8 cellular contexts compared by ENCODE assay signal in the genomic region with DNA sequence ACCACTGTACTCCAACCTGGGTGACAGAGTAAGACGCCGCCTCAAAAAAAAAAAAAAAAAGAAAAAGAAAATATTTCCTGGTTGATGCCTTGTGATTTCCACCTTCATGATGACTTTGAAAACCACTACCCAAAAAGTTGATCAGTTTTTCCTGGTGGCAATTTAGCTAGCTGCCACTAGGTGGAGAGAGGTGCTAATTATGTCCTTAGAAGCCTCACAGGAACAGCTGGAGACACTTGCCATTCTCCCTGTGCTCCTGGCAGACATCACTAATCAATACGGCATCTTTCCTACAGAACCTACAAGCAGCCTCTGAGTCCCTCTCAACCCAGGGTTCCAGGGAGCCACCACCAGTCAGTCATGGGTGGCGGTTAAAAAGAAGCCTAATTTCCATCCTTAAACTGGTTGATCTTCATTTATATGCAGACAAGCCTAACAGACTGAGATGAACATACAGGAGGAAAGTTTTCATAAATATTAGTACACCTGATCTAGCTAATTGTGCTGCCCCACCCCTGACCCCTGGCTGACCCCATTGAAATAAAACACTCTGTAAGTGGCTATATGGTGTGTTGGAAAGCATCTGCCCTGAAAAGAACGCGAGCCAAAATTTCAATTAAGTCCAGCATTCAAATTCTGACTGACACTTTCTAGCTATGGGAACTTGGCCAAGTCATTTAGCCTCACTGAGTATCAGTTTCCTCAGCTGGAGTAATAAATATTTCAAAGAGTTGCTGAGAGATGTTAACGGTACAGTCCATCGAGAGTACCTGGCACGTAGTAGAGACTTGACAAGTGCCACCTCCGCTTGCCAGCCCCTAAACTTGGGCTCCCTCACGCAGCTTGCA. TPM values are rescaled to one million over a fixed set of nuclear protein-coding genes. Genes with fewer than 3 reads are reported as not detected.
DNase-seq lines count a peak whose midpoint lies in the region; ATAC-seq and TF ChIP-seq lines count a peak whose summit lies in the region.

No MANE protein-coding gene starts in this region.

- H2BK5ac ChIP-seq in mesenchymal stem cell (ENCODE audit: low read depth, low read length, poor library complexity, severe bottlenecking): no peak overlapping the region

- TF ChIP-seq POLR2A in upper lobe of left lung (IDR thresholded peaks at IDR 0.05): no peak

- no peak overlapping the region for H4K91ac ChIP-seq in mesenchymal stem cell (ENCODE audit: low read length)

- no peak overlapping the region for H3K9ac ChIP-seq in mesenchymal stem cell (ENCODE audit: low read length)

- 93% methylated on average over 8 of the region's 11 CpGs for WGBS in mesenchymal stem cell
- WGBS in upper lobe of left lung, 2 donors: 82 to 87% methylated on average over 11 of the region's 11 CpGs

- intact Hi-C loops in Right ventricle myocardium inferior (cut with DNase I): loop anchor here (5.0 kb wide), 1 partner anchor 37 kb away; a partner anchor contains a TSS

- ATAC-seq in Right ventricle myocardium inferior (no peak), upper lobe of left lung (ENCODE audit: low FRiP score in 2 of 2) (peak; percentile 45 to 76), HG02973 (IDR thresholded peaks at IDR 0.05; ENCODE audit: unreplicated experiment) (no peak)

- H3K23ac ChIP-seq in mesenchymal stem cell (ENCODE audit: low read length in 2 of 2): no peak overlapping the region

- H3K4ac ChIP-seq in mesenchymal stem cell (ENCODE audit: low read depth in 1 of 2, low read length in 2 of 2): no peak overlapping the region

- no peak overlapping the region for H4K8ac ChIP-seq in mesenchymal stem cell (ENCODE audit: low read length)

- DNase-seq in cardiac muscle cell (ENCODE audit: low read depth in 1 of 2, low spot score in 1 of 2) (peak; percentile 19 to 56), Right ventricle myocardium inferior (ENCODE audit: missing footprints) (no peak), MV-4-11 (lab: John Stamatoyannopoulos, UW) (peak; percentile 43), T-helper 1 cell (peak in 3 of 5 donors; percentile 6 to 55 (median 29)), cerebellum (ENCODE audit: low spot score) (peak; percentile 35), mesenchymal stem cell (peak; percentile 42), upper lobe of left lung (peak in 1 of 2 donors; percentile 28)

- H3K36me3 ChIP-seq in cardiac muscle cell: no peaks in the 10 kb centered on the region
- H3K36me3 ChIP-seq in mesenchymal stem cell (ENCODE audit: control insufficient read depth in 1 of 2, insufficient read depth in 2 of 2, low read depth in 1 of 2, low read length in 2 of 2): no peaks in the 10 kb centered on the region
- no peaks in the 10 kb centered on the region for H3K36me3 ChIP-seq in upper lobe of left lung

- no peak overlapping the region for H2AFZ ChIP-seq in mesenchymal stem cell (ENCODE audit: low read depth, low read length)

- H3K4me2 ChIP-seq in mesenchymal stem cell (ENCODE audit: low read length, poor library complexity, severe bottlenecking): no peak overlapping the region

- no peak overlapping the region for H2BK120ac ChIP-seq in mesenchymal stem cell (ENCODE audit: low read depth, low read length)

- no peak overlapping the region for H3K27ac ChIP-seq in cardiac muscle cell
- H3K27ac ChIP-seq in mesenchymal stem cell (ENCODE audit: low read length, poor library complexity, severe bottlenecking): no peak overlapping the region
- H3K27ac ChIP-seq in upper lobe of left lung: no peak overlapping the region

- H3K4me1 ChIP-seq in cardiac muscle cell (ENCODE audit: low read depth): no peaks in the 10 kb centered on the region
- H3K4me1 ChIP-seq in mesenchymal stem cell (ENCODE audit: control insufficient read depth, insufficient read depth, low read depth, low read length): peaks cover 7% of the 10 kb centered on the region
- H3K4me1 ChIP-seq in upper lobe of left lung: peaks cover 2 to 12% (median 8%) of the 10 kb centered on the region in 4 donors

- peak; percentile 81 for TF ChIP-seq CTCF in cardiac muscle cell (IDR thresholded peaks at IDR 0.05; ENCODE audit: low read depth, low read length)
- TF ChIP-seq CTCF in upper lobe of left lung (IDR thresholded peaks at IDR 0.05): peak; percentile 53 to 74 (median 64)

- H3K4me3 ChIP-seq in cardiac muscle cell (no peak overlapping the region), mesenchymal stem cell (ENCODE audit: insufficient read depth in 1 of 2, low read depth in 1 of 2, low read length in 2 of 2) (no peak overlapping the region), upper lobe of left lung (no peak overlapping the region)

- H3K79me1 ChIP-seq in mesenchymal stem cell (replicated peaks; ENCODE audit: low read length, poor library complexity, severe bottlenecking): no peaks in the 10 kb centered on the region

- H3K9me3 ChIP-seq in cardiac muscle cell (ENCODE audit: low read depth) (no peaks in the 10 kb centered on the region), mesenchymal stem cell (ENCODE audit: control insufficient read depth, low read length) (no peaks in the 10 kb centered on the region), upper lobe of left lung (no peaks in the 10 kb centered on the region)

- TF ChIP-seq EP300 in upper lobe of left lung (IDR thresholded peaks at IDR 0.05): no peak

- no peak overlapping the region for H3K14ac ChIP-seq in mesenchymal stem cell (ENCODE audit: low read length in 2 of 2)

- no peak overlapping the region for H2BK15ac ChIP-seq in mesenchymal stem cell (ENCODE audit: low read depth, poor library complexity, severe bottlenecking)

- no peaks in the 10 kb centered on the region for H3K27me3 ChIP-seq in cardiac muscle cell
- peaks cover 22 to 35% of the 10 kb centered on the region in 2 experiments for H3K27me3 ChIP-seq in mesenchymal stem cell (ENCODE audit: control insufficient read depth in 1 of 2, insufficient read depth in 1 of 2, low read length in 2 of 2)
- no peaks in the 10 kb centered on the region for H3K27me3 ChIP-seq in upper lobe of left lung

- H2BK12ac ChIP-seq in mesenchymal stem cell (ENCODE audit: low read length in 2 of 2): no peak overlapping the region

- H2AK5ac ChIP-seq in mesenchymal stem cell (ENCODE audit: low read length, severe bottlenecking): no peak overlapping the region

- no peak overlapping the region for H3K18ac ChIP-seq in mesenchymal stem cell (ENCODE audit: low read depth in 1 of 2, low read length in 2 of 2)

RNA-seq across cellular contexts. Expression of a gene that starts 6.2 kb away (rescaled TPM):
- total RNA-seq in cardiac muscle cell (not detected in 2 replicates), Right ventricle myocardium inferior (6.1 TPM), cerebellum (2.6 TPM), upper lobe of left lung (10 to 100 TPM; 20.1 to 70.6 (median 44.0) TPM)
- polyA plus RNA-seq in cardiac muscle cell: not detected in 2 replicates
- polyA plus RNA-seq in mesenchymal stem cell (2013, experiment 1 of 2): 1.4 TPM
- polyA plus RNA-seq in mesenchymal stem cell (2013, experiment 2 of 2): 1.7 TPM

RNA-seq across cellular contexts. Expression of a gene that starts 37.8 kb away (rescaled TPM):
- total RNA-seq in cardiac muscle cell: 0.04 and 0.36 TPM in 2 replicates
- 0.59 TPM in 1 of 2 replicates, not detected in the other for polyA plus RNA-seq in cardiac muscle cell
- 5.7 TPM for total RNA-seq in Right ventricle myocardium inferior
- 5.4 TPM for total RNA-seq in cerebellum
- polyA plus RNA-seq in mesenchymal stem cell (2013, experiment 1 of 2): 4.0 TPM
- 4.0 TPM for polyA plus RNA-seq in mesenchymal stem cell (2013, experiment 2 of 2)
- total RNA-seq in upper lobe of left lung: 10 to 100 TPM; 15.3 to 61.9 (median 28.8) TPM

Comparison
In these comparisons a context has a peak if more than half of its experiments do, and no peak if none do; other contexts are left out.
1. ATAC-seq: peak in upper lobe of left lung (2 of 2); none in Right ventricle myocardium inferior (single experiment) and HG02973 (single experiment).